Comparison of ENCODE assay signal across 9 cellular contexts in the genomic region with DNA sequence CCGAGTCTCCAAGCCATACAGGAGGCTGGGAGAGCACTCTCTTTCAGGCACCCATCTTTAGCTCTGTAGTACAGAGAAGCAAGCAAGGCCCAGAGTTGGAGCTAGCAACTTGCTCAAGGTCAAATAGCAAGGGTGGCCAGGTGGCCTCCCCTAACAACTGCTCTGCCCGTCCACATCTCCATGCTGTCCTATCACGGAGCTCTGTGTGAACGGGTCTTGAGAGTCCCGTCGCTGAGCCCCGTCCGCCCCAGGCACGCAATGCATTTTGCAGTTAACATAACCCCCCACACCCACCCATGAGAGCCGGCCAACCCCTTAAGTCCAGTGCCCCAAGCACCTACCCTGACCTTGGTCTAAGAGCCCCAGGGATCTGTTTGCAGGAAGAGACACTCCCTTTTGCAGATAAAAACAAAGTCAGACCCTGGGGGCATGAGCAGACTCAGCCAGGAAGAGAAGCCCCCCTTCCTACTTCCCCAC. TPM values are rescaled to one million over a fixed set of nuclear protein-coding genes. Genes with fewer than 3 reads are reported as not detected.
A peak's percentile ranks its signal among the peaks of the same experiment; 100 is the strongest.
DNase-seq lines count a peak whose midpoint lies in the region; ATAC-seq and TF ChIP-seq lines count a peak whose summit lies in the region.
"Had no signal": no experiment of that assay in that cellular context is flagged by ENCODE, and none has a peak within 500 bp of the region (broad histone marks: within the 10 kb centered on the region; RNA-seq: fewer than 3 reads in every experiment).

No MANE protein-coding gene starts in this region.

- no peaks in the 10 kb centered on the region for H3K27me3 Mint-ChIP-seq in CD4-positive, alpha-beta memory T cell

- POLR2A ChIA-PET in CD4-positive, alpha-beta memory T cell (lab: Charles Lee; ENCODE audit: partially characterized antibody) = interaction anchor here (0.6 to 20.1 kb wide), 21 partner anchors 6 to 739 kb away, joined by 3 to 533 read pairs (median 5); a partner anchor contains a TSS

- H3K27me3 ChIP-seq in CD4-positive, alpha-beta memory T cell (ENCODE audit: insufficient read depth, low read length) = no peaks in the 10 kb centered on the region
- no peaks in the 10 kb centered on the region for H3K27me3 ChIP-seq in mucosa of rectum (ENCODE audit: control insufficient read depth in 2 of 2, insufficient read depth in 2 of 2, low read length in 2 of 2)

- CTCF ChIA-PET in CD4-positive, alpha-beta memory T cell (lab: Charles Lee; ENCODE audit: partially characterized antibody) = interaction anchor here (0.9 to 4.0 kb wide), 12 partner anchors 8 to 868 kb away, joined by 3 to 33 read pairs (median 5); a partner anchor contains a TSS

- DNase-seq in CD4-positive, alpha-beta memory T cell = no peak
- no peak for DNase-seq in LNCaP clone FGC (ENCODE audit: low read depth)
- no peak for DNase-seq in cardiac fibroblast (ENCODE audit: low read depth in 2 of 2)
- no peak for DNase-seq in GM20000 (ENCODE audit: low spot score)

- H3K27ac Mint-ChIP-seq in CD4-positive, alpha-beta memory T cell = peak overlapping the region; percentile 96 to 100 (median 98)

- peak overlapping the region; percentile 98 for H3K27ac ChIP-seq in CD4-positive, alpha-beta memory T cell (ENCODE audit: low read depth, low read length)
- peak overlapping the region; percentile 99 to 100 for H3K27ac ChIP-seq in mucosa of rectum (ENCODE audit: low read depth in 2 of 2, low read length in 2 of 2)

- TF ChIP-seq CTCF in LNCaP clone FGC (IDR thresholded peaks at IDR 0.05; ENCODE audit: control insufficient read depth, extremely low read depth, insufficient read depth) = no peak
- no peak for TF ChIP-seq CTCF in cardiac fibroblast (IDR thresholded peaks at IDR 0.05; ENCODE audit: low read depth, low read length)
- no peak for TF ChIP-seq CTCF in GM20000 (IDR thresholded peaks at IDR 0.05; ENCODE audit: extremely low read depth, missing control alignments)

- H3K4me3 Mint-ChIP-seq in CD4-positive, alpha-beta memory T cell = peak overlapping the region; percentile 97 to 100 (median 98)

- peaks cover 16 to 49% of the 10 kb centered on the region in 2 donors for H3K36me3 Mint-ChIP-seq in CD4-positive, alpha-beta memory T cell

- intact Hi-C loops in CD4-positive, alpha-beta memory T cell (cut with micrococcal nuclease) = loop anchor here (2.0 to 5.0 kb wide), 4 partner anchors 39 to 472 kb away; a partner anchor contains a TSS

- H3K4me1 ChIP-seq in CD4-positive, alpha-beta memory T cell (ENCODE audit: insufficient read depth, low read length) = peaks cover 74% of the 10 kb centered on the region
- peaks cover 46 to 48% of the 10 kb centered on the region in 2 donors for H3K4me1 ChIP-seq in mucosa of rectum (ENCODE audit: control insufficient read depth in 2 of 2, insufficient read depth in 2 of 2, low read length in 2 of 2)

- peaks cover 43 to 78% (median 58%) of the 10 kb centered on the region in 4 donors for H3K4me1 Mint-ChIP-seq in CD4-positive, alpha-beta memory T cell

- H3K9me3 Mint-ChIP-seq in CD4-positive, alpha-beta memory T cell = peaks cover 0 to 5% (median 0%) of the 10 kb centered on the region in 8 donors

- H3K9me3 ChIP-seq in CD4-positive, alpha-beta memory T cell (ENCODE audit: control insufficient read depth in 1 of 2, low read length in 2 of 2) = no peaks in the 10 kb centered on the region
- no peaks in the 10 kb centered on the region for H3K9me3 ChIP-seq in mucosa of rectum (ENCODE audit: control insufficient read depth in 2 of 2, low read length in 2 of 2)

- H3K9ac ChIP-seq in mucosa of rectum (ENCODE audit: low read depth in 1 of 2, low read length in 2 of 2) = peak overlapping the region; percentile 91 to 97

- no peak for ATAC-seq in HG02623 (IDR thresholded peaks at IDR 0.05; ENCODE audit: unreplicated experiment)
- no peak for ATAC-seq in HG03097 (IDR thresholded peaks at IDR 0.05; ENCODE audit: low FRiP score, unreplicated experiment)
- no peak for ATAC-seq in esophagus mucosa

- H3K36me3 ChIP-seq in CD4-positive, alpha-beta memory T cell (ENCODE audit: insufficient read depth, low read length) = peaks cover 16% of the 10 kb centered on the region
- H3K36me3 ChIP-seq in mucosa of rectum (ENCODE audit: control insufficient read depth in 2 of 2, insufficient read depth in 2 of 2, low read length in 2 of 2) = peaks cover 10 to 14% of the 10 kb centered on the region in 2 donors

- H3K4me3 ChIP-seq in CD4-positive, alpha-beta memory T cell (ENCODE audit: low read length in 2 of 2) = peak overlapping the region; percentile 89 to 100
- peak overlapping the region; percentile 93 for H3K4me3 ChIP-seq in LNCaP clone FGC (ENCODE audit: low read depth, low read length)
- peak overlapping the region; percentile 84 to 95 for H3K4me3 ChIP-seq in cardiac fibroblast (replicated peaks in 1 of 2; ENCODE audit: low read depth in 2 of 2, low read length in 2 of 2)
- peak overlapping the region; percentile 93 to 98 for H3K4me3 ChIP-seq in mucosa of rectum (ENCODE audit: low read length in 2 of 2)

RNA-seq across cellular contexts. Expression of a gene that starts 1.5 kb away (rescaled TPM):
- total RNA-seq in CD4-positive, alpha-beta memory T cell = 100 to 1,000 TPM; 247 to 262 TPM
- polyA plus RNA-seq in CD4-positive, alpha-beta memory T cell = 1 to 10 TPM; 1.1 to 7.1 TPM
- 22.0 TPM for total RNA-seq in esophagus mucosa

RNA-seq across cellular contexts. Expression of a gene that starts 13.4 kb away (rescaled TPM):
- total RNA-seq in CD4-positive, alpha-beta memory T cell = 1 to 10 TPM; 2.9 TPM
- not detected for polyA plus RNA-seq in CD4-positive, alpha-beta memory T cell
- total RNA-seq in esophagus mucosa = not detected
- total RNA-seq: LHCN-M2 had no signal

Comparison
In these comparisons a context has a peak if more than half of its experiments do, and no peak if none do; other contexts are left out.
1. RNA of a gene that starts 1.5 kb away (total RNA-seq): 247 to 262 TPM in CD4-positive, alpha-beta memory T cell; 22.0 TPM in esophagus mucosa (single experiment); every median in the first group is over 10 times any median in the second.
2. Peak in every context shown above with its lines, with median percentiles within 50 percentile points of each other: H3K4me3 ChIP-seq.